23 cellular contexts compared by ENCODE assay signal in the genomic region with DNA sequence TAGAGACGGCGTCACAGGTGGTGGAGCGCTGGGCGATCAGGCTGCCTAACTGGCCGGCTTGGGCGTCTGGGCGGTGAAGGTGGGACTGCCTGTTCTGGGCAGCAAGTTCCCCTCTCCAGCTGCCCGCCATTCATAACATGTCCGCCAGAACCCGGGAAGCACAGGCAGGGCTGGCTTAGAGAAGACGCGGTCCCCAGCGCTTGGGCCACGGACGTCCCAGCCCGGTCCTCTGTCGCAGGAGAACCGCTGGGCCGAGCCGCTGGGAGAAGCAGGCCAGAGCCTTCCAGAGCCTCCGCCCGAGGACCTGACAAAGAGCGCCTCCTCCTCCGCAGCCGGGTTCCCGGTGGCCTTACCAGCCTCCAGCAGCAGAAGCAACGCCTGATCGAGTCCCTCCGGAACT. TPM values are rescaled to one million over a fixed set of nuclear protein-coding genes. Genes with fewer than 3 reads are reported as not detected.
DNase-seq lines count a peak whose midpoint lies in the region; ATAC-seq, FAIRE-seq and TF ChIP-seq lines count a peak whose summit lies in the region.
"Had no signal": no experiment of that assay in that cellular context is flagged by ENCODE, and none has a peak within 500 bp of the region (broad histone marks: within the 10 kb centered on the region; RNA-seq: fewer than 3 reads in every experiment).

No MANE protein-coding gene starts in this region.

- no peaks in the 10 kb centered on the region for H3K4me1 Mint-ChIP-seq in type B pancreatic cell (ENCODE audit: unreplicated experiment)

- BruUV-seq in K562 (replicated peaks; lab: Mats Ljungman, UMichigan): no TSS peak

- H3K36me3 ChIP-seq in K562 (ENCODE audit: control insufficient read depth, insufficient read depth, low read length) (no peaks in the 10 kb centered on the region), sigmoid colon (no peaks in the 10 kb centered on the region)

- DNase-seq in ELF-1 (ENCODE audit: low read depth, low spot score): peak; percentile 59
- no peak for DNase-seq in K562 (ENCODE audit: extremely low read depth in 1 of 4, low spot score in 3 of 4)
- DNase-seq in left kidney (ENCODE audit: low read depth, low spot score): peak; percentile 56
- DNase-seq in sigmoid colon: peak; percentile 44
- DNase-seq in type B pancreatic cell (ENCODE audit: extremely low spot score, unreplicated experiment): no peak
- no peak for DNase-seq in DMS 273 (lab: John Stamatoyannopoulos, UW; ENCODE audit: unreplicated experiment)
- DNase-seq: DMS53, GF-D8, HFFc6, KBM-7, NCI-H1092, NCI-H1436, NCI-H187 treated with DMSO at 0.1 percent for 48 hours, NCI-H226, NCI-H82, SIG-M5, SK-N-SH had no signal

- H2AFZ ChIP-seq in K562 (ENCODE audit: low read depth, low read length): no peak overlapping the region

- no peak overlapping the region for H3K4me2 ChIP-seq in K562 (ENCODE audit: insufficient read depth, low read length)
- H3K4me2 ChIP-seq: SK-N-SH had no signal

- 30% methylated on average over 25 of the region's 29 CpGs for WGBS in K562 (ENCODE audit: insufficient coverage, low coverage, missing lambda C conversion rate)
- WGBS in sigmoid colon, 2 donors: 61 to 75% methylated on average over 29 of the region's 29 CpGs

- H3K9ac ChIP-seq in K562 (ENCODE audit: insufficient read depth in 1 of 2, low read depth in 2 of 2, low read length in 2 of 2): no peak overlapping the region
- H3K9ac ChIP-seq: SK-N-SH had no signal

- peaks cover 76% of the 10 kb centered on the region for H3K27me3 Mint-ChIP-seq in type B pancreatic cell

- CTCF ChIA-PET in K562 (lab: Yijun Ruan, JAX; ENCODE audit: low intra/inter-chr PET ratio): no interaction called here

- TF ChIP-seq RAD21 in K562 (CRISPR knock-in tag; conservative IDR thresholded peaks at IDR 0.05 in 1 of 2, IDR thresholded peaks at IDR 0.05 in 1 of 2): no peak

- no peak for FAIRE-seq in K562 (lab: Jason Lieb, UNC)
- FAIRE-seq: H54 had no signal

- no peaks in the 10 kb centered on the region for H3K9me1 ChIP-seq in K562 (ENCODE audit: control insufficient read depth, insufficient read depth, low read length)

- H3K4me1 ChIP-seq in K562 (replicated peaks in 1 of 2; ENCODE audit: control insufficient read depth in 2 of 2, insufficient read depth in 2 of 2, low read length in 2 of 2) (0 out of 5 replicates have a peak, but pooled peaks cover 0 to 3% of the 10 kb centered on the region in 2 experiments), sigmoid colon (no peaks in the 10 kb centered on the region)

- no peak for TF ChIP-seq POLR2A in K562 (conservative IDR thresholded peaks at IDR 0.05)
- TF ChIP-seq POLR2A in sigmoid colon (IDR thresholded peaks at IDR 0.05): no peak

- TF ChIP-seq EP300 in K562 (IDR thresholded peaks at IDR 0.05; ENCODE audit: low read length): no peak
- no peak for TF ChIP-seq EP300 in sigmoid colon (IDR thresholded peaks at IDR 0.05)

- H3K27ac Mint-ChIP-seq in type B pancreatic cell: no peak overlapping the region
- H3K27ac Mint-ChIP-seq: HFFc6 had no signal

- no peak overlapping the region for H3K4me3 ChIP-seq in K562
- no peak overlapping the region for H3K4me3 ChIP-seq in sigmoid colon

- no peaks in the 10 kb centered on the region for H3K36me3 Mint-ChIP-seq in type B pancreatic cell

- H3K9me3 ChIP-seq in K562 (replicated peaks; ENCODE audit: control insufficient read depth, insufficient read depth, low read depth, low read length): no peaks in the 10 kb centered on the region
- H3K9me3 ChIP-seq in sigmoid colon: no peaks in the 10 kb centered on the region
- H3K9me3 ChIP-seq: SK-N-SH had no signal

- TF ChIP-seq CTCF in K562 (IDR thresholded peaks at IDR 0.05 in 2 of 3, conservative IDR thresholded peaks at IDR 0.05 in 1 of 3; ENCODE audit: insufficient read depth in 2 of 3, low read depth in 1 of 3, low read length in 3 of 3): no peak
- TF ChIP-seq CTCF in sigmoid colon (IDR thresholded peaks at IDR 0.05): no peak
- TF ChIP-seq CTCF in type B pancreatic cell (conservative IDR thresholded peaks at IDR 0.05): no peak

- no peak overlapping the region for H3K4me3 Mint-ChIP-seq in type B pancreatic cell
- H3K4me3 Mint-ChIP-seq: HFFc6 had no signal

- no peaks in the 10 kb centered on the region for H3K79me2 ChIP-seq in K562 (ENCODE audit: control insufficient read depth, insufficient read depth, low read length)

- in situ Hi-C loops in K562 (cut with MboI): no loop called here

- POLR2A ChIA-PET in K562 (lab: Yijun Ruan, JAX): interaction anchor here (1.0 kb wide), 1 partner anchor 9 kb away, joined by 4 read pairs; no protein-coding TSS in a partner anchor

- no peaks in the 10 kb centered on the region for H3K9me3 Mint-ChIP-seq in type B pancreatic cell
- H3K9me3 Mint-ChIP-seq: HFFc6 had no signal

- H3K27ac ChIP-seq in K562 (ENCODE audit: extremely low read depth, low read depth, low read length): no peak overlapping the region
- H3K27ac ChIP-seq in sigmoid colon: no peak overlapping the region
- H3K27ac ChIP-seq: C4-2B had no signal

- no peaks in the 10 kb centered on the region for H4K20me1 ChIP-seq in K562 (replicated peaks; ENCODE audit: control insufficient read depth, insufficient read depth, low read length)

- ATAC-seq in K562: peak; percentile 60
- no peak for ATAC-seq in GM18858 (IDR thresholded peaks at IDR 0.05; ENCODE audit: unreplicated experiment)
- ATAC-seq: Panc1 had no signal

- peaks cover 15 to 16% of the 10 kb centered on the region in 2 experiments; a peak in 4 of 5 replicates for H3K27me3 ChIP-seq in K562 (ENCODE audit: control insufficient read depth in 2 of 2, insufficient read depth in 2 of 2, low read length in 2 of 2)
- no peaks in the 10 kb centered on the region for H3K27me3 ChIP-seq in sigmoid colon

- intact Hi-C loops in K562 (cut with micrococcal nuclease) (no loop called here), sigmoid colon (cut with DNase I) (no loop called here)

RNA-seq across cellular contexts. Expression of a gene that starts 15.2 kb away (rescaled TPM):
- total RNA-seq in K562 (2011; cell fraction: chromatin; rRNA removed; ENCODE audit: low replicate concordance): not detected in 2 replicates
- total RNA-seq in K562 (2011; cell fraction: nucleolus; rRNA removed): not detected in 2 replicates
- not detected in 2 replicates for total RNA-seq in K562 (2011; cell fraction: nucleoplasm; rRNA removed)
- total RNA-seq in K562 (2014; rRNA removed) (not detected in 2 replicates), K562 (2014; rRNA removed; fragmentation: Illumina TruSeq; extraction: Trizol) (not detected in 2 replicates), K562 (2015; rRNA removed; fragmentation: Illumina TruSeq; extraction: Trizol) (not detected in 2 replicates), K562 (2021) (not detected in 2 replicates), sigmoid colon (10 to 100 TPM; 45.6 to 69.2 (median 48.9) TPM), type B pancreatic cell (ENCODE audit: low replicate concordance) (2.4 and 17.9 TPM in 2 replicates)
- polyA plus RNA-seq in K562 (2011; rRNA removed) (not detected in 2 replicates), K562 (2014; fragmentation: Illumina TruSeq; extraction: Trizol) (not detected in 2 replicates), K562 (2014; fragmentation: Nextera tagmentation; extraction: Ambion mirVana) (not detected), K562 (2014; rRNA removed) (not detected in 2 replicates), sigmoid colon (1 to 10 TPM in 2 of 3 donors, not detected in 1; 2.4 to 6.8 TPM)
- 0.03 TPM in 1 of 2 replicates, not detected in the other for polyA plus RNA-seq in K562 (2011; cell fraction: cytosol; rRNA removed)
- not detected in 2 replicates for polyA plus RNA-seq in K562 (2011; cell fraction: nucleus; rRNA removed)
- not detected in 2 replicates for polyA plus RNA-seq in K562 (2012)
- polyA minus RNA-seq in K562 (2011; rRNA and poly(A)+ RNA removed): not detected in 2 replicates
- not detected in 2 replicates for polyA minus RNA-seq in K562 (2011; cell fraction: cytosol; rRNA and poly(A)+ RNA removed)
- polyA minus RNA-seq in K562 (2011; cell fraction: nucleus; rRNA and poly(A)+ RNA removed): not detected in 2 replicates
- total RNA-seq: A172, HFFc6 had no signal
- polyA plus RNA-seq: AG04450 had no signal

RNA-seq across cellular contexts. Expression of a gene that starts 47.5 kb away (rescaled TPM):
- 15.1 and 22.0 TPM in 2 replicates for total RNA-seq in K562 (2011; cell fraction: chromatin; rRNA removed; ENCODE audit: low replicate concordance)
- 10.0 and 10.2 TPM in 2 replicates for total RNA-seq in K562 (2011; cell fraction: nucleolus; rRNA removed)
- total RNA-seq in K562 (2011; cell fraction: nucleoplasm; rRNA removed): 11.4 and 17.4 TPM in 2 replicates
- total RNA-seq in K562 (2014; rRNA removed) (17.8 and 22.0 TPM in 2 replicates), K562 (2014; rRNA removed; fragmentation: Illumina TruSeq; extraction: Trizol) (29.4 and 31.0 TPM in 2 replicates), K562 (2015; rRNA removed; fragmentation: Illumina TruSeq; extraction: Trizol) (25.8 and 28.1 TPM in 2 replicates), K562 (2021) (27.5 and 33.6 TPM in 2 replicates), sigmoid colon (10 to 100 TPM; 36.0 to 51.7 (median 42.9) TPM), type B pancreatic cell (ENCODE audit: low replicate concordance) (39.4 and 43.7 TPM in 2 replicates)
- polyA plus RNA-seq in K562 (2011; rRNA removed) (25.6 and 30.0 TPM in 2 replicates), K562 (2014; fragmentation: Illumina TruSeq; extraction: Trizol) (19.4 and 24.9 TPM in 2 replicates), K562 (2014; fragmentation: Nextera tagmentation; extraction: Ambion mirVana) (1 to 10 TPM; 5.1 to 6.8 TPM), K562 (2014; rRNA removed) (28.5 and 31.4 TPM in 2 replicates), sigmoid colon (10 to 100 TPM; 17.8 to 27.6 (median 24.5) TPM)
- 10.7 and 11.0 TPM in 2 replicates for polyA plus RNA-seq in K562 (2011; cell fraction: cytosol; rRNA removed)
- polyA plus RNA-seq in K562 (2011; cell fraction: nucleus; rRNA removed): 30.7 and 37.8 TPM in 2 replicates
- polyA plus RNA-seq in K562 (2012): 33.8 and 34.9 TPM in 2 replicates
- polyA minus RNA-seq in K562 (2011; rRNA and poly(A)+ RNA removed): 10.4 and 12.5 TPM in 2 replicates
- 6.3 and 7.5 TPM in 2 replicates for polyA minus RNA-seq in K562 (2011; cell fraction: cytosol; rRNA and poly(A)+ RNA removed)
- 5.5 and 13.8 TPM in 2 replicates for polyA minus RNA-seq in K562 (2011; cell fraction: nucleus; rRNA and poly(A)+ RNA removed)

Comparison
In these comparisons a context has a peak if more than half of its experiments do, and no peak if none do; other contexts are left out.
1. DNase-seq: peak in ELF-1 (single experiment), left kidney (single experiment) and sigmoid colon (single experiment); none in K562 (0 of 4), type B pancreatic cell (single experiment) and DMS 273 (single experiment).